Comparison of ENCODE assay signal across 25 cellular contexts in the genomic region with DNA sequence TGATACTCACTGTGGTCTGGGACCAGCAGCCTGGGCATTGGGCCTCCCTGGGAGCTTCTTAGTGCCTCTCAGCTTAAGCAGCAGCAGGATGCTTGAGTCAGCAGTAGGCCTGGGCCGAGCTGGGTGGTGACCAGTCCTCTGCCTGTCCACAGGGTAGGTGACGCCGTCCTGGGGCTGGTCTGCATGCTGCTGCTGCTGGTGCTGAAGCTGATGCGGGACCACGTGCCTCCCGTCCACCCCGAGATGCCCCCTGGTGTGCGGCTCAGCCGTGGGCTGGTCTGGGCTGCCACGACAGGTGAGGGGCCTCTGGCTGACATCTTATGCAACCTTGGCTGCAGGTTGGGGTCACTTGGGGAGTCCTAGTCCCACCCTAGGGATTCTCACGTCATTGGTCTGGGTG. TPM values are rescaled to one million over a fixed set of nuclear protein-coding genes. Genes with fewer than 3 reads are reported as not detected.
A peak's percentile ranks its signal among the peaks of the same experiment; 100 is the strongest.
DNase-seq lines count a peak whose midpoint lies in the region; ATAC-seq, FAIRE-seq and TF ChIP-seq lines count a peak whose summit lies in the region.
"Had no signal": no experiment of that assay in that cellular context is flagged by ENCODE, and none has a peak within 500 bp of the region (broad histone marks: within the 10 kb centered on the region; RNA-seq: fewer than 3 reads in every experiment).

No MANE protein-coding gene starts in this region.

- no peak overlapping the region for H3K4me3 Mint-ChIP-seq in endodermal cell
- H3K4me3 Mint-ChIP-seq: CD4-positive, alpha-beta T cell; CD8-positive, alpha-beta memory T cell; GM23338; H9 had no signal

- peaks cover 10% of the 10 kb centered on the region for H3K4me1 Mint-ChIP-seq in endodermal cell
- H3K4me1 Mint-ChIP-seq: CD14-positive monocyte had no signal

- DNase-seq in Right ventricle myocardium superior, result peak; percentile 42
- DNase-seq in right atrium auricular region (ENCODE audit: low spot score), result no peak
- DNase-seq in endodermal cell, result peak; percentile 48
- peak; percentile 71 for DNase-seq in kidney
- DNase-seq in upper lobe of right lung, result no peak
- no peak for DNase-seq in NCI-H2196 treated with DMSO at 0.1 percent for 48 hours (lab: John Stamatoyannopoulos, UW; ENCODE audit: unreplicated experiment)
- DNase-seq: 8988T; ACHN; AML-193; BE2C; CD4-positive, alpha-beta T cell; CD8-positive, alpha-beta memory T cell; DMS 273 treated with DMSO at 0.1 percent for 48 hours; DMS79; EL; GDM1; H9 had no signal

- no peak for FAIRE-seq in kidney (lab: Jason Lieb, UNC)
- FAIRE-seq: A549, D721Med, GM12878, GM18507 had no signal

- peaks cover 57% of the 10 kb centered on the region for H3K36me3 Mint-ChIP-seq in endodermal cell (ENCODE audit: low read depth)

- peaks cover 21% of the 10 kb centered on the region for H3K9me3 Mint-ChIP-seq in endodermal cell

- H3K27ac Mint-ChIP-seq in endodermal cell, result no peak overlapping the region
- H3K27ac Mint-ChIP-seq: CD14-positive monocyte; CD4-positive, alpha-beta T cell; GM23338; H9 had no signal

- H3K9ac ChIP-seq in endodermal cell (ENCODE audit: extremely low read depth, low read length, poor library complexity, severe bottlenecking), result no peak overlapping the region
- no peak overlapping the region for H3K9ac ChIP-seq in kidney (ENCODE audit: low read length in 2 of 2)
- H3K9ac ChIP-seq: BLaER1 treated with 17β-estradiol and CSF1 and Interleukin-3, amounts not matched to agents 10 nM and 100 nM had no signal

- 95 to 97% methylated on average over 10 to 11 of the region's 11 CpGs for WGBS in endodermal cell (ENCODE audit: insufficient coverage in 1 of 2, insufficient read length in 1 of 2), 2 experiments

- H3K9me3 ChIP-seq in right atrium auricular region (peaks cover 5 to 14% of the 10 kb centered on the region in 2 donors), endodermal cell (ENCODE audit: control insufficient read depth, low read length) (peaks cover 21% of the 10 kb centered on the region), kidney (ENCODE audit: control insufficient read depth in 1 of 2, low read length in 2 of 2) (peaks cover 2 to 6% of the 10 kb centered on the region in 2 donors), upper lobe of right lung (peaks cover 1% of the 10 kb centered on the region)
- H3K9me3 ChIP-seq: BE2C had no signal

- ATAC-seq in Right ventricle myocardium superior (ENCODE audit: poor library complexity) (no peak), upper lobe of right lung (no peak)
- ATAC-seq: A549, GM12878, GM23338, HCT116 had no signal

- H3K27me3 ChIP-seq in right atrium auricular region (no peaks in the 10 kb centered on the region), endodermal cell (ENCODE audit: control insufficient read depth, insufficient read depth, low read length, poor library complexity, severe bottlenecking) (no peaks in the 10 kb centered on the region), upper lobe of right lung (no peaks in the 10 kb centered on the region)
- H3K27me3 ChIP-seq: BE2C had no signal

- TF ChIP-seq CTCF in right atrium auricular region (IDR thresholded peaks at IDR 0.05) (no peak), endodermal cell (conservative IDR thresholded peaks at IDR 0.05) (no peak), kidney (IDR thresholded peaks at IDR 0.05; ENCODE audit: borderline replicate concordance, extremely low read depth, insufficient read depth) (no peak), upper lobe of right lung (IDR thresholded peaks at IDR 0.05) (no peak)

- intact Hi-C loops in Right ventricle myocardium superior (cut with DNase I) (no loop called here), kidney (cut with DNase I) (no loop called here), upper lobe of right lung (cut with DNase I) (no loop called here)

- H3K4me1 ChIP-seq in right atrium auricular region, result no peaks in the 10 kb centered on the region
- H3K4me1 ChIP-seq in endodermal cell (ENCODE audit: control insufficient read depth, insufficient read depth, low read length), result no peaks in the 10 kb centered on the region
- H3K4me1 ChIP-seq in kidney (ENCODE audit: control insufficient read depth in 1 of 2, insufficient read depth in 1 of 2, low read depth in 1 of 2, low read length in 2 of 2), result peaks cover 0 to 5% of the 10 kb centered on the region in 2 donors
- H3K4me1 ChIP-seq in upper lobe of right lung, result no peaks in the 10 kb centered on the region
- H3K4me1 ChIP-seq: A549, BE2C had no signal

- H3K27ac ChIP-seq in right atrium auricular region, result no peak overlapping the region
- no peak overlapping the region for H3K27ac ChIP-seq in endodermal cell (ENCODE audit: low read depth, low read length)
- H3K27ac ChIP-seq in kidney (ENCODE audit: low read depth in 2 of 2, low read length in 2 of 2), result no peak overlapping the region
- no peak overlapping the region for H3K27ac ChIP-seq in upper lobe of right lung
- H3K27ac ChIP-seq: A549; BLaER1 treated with 17β-estradiol and CSF1 and Interleukin-3, amounts not matched to agents 10 nM and 100 nM had no signal

- H3K4me3 ChIP-seq in right atrium auricular region, result no peak overlapping the region
- H3K4me3 ChIP-seq in endodermal cell (ENCODE audit: low read length), result no peak overlapping the region
- no peak overlapping the region for H3K4me3 ChIP-seq in kidney (ENCODE audit: low read length in 2 of 2)
- no peak overlapping the region for H3K4me3 ChIP-seq in upper lobe of right lung
- H3K4me3 ChIP-seq: A549; BLaER1 treated with 17β-estradiol and CSF1 and Interleukin-3, amounts not matched to agents 10 nM and 100 nM; GM12878; GM23338 had no signal

- no peaks in the 10 kb centered on the region for H3K27me3 Mint-ChIP-seq in endodermal cell (ENCODE audit: insufficient read depth)
- H3K27me3 Mint-ChIP-seq: CD4-positive, alpha-beta T cell had no signal

- H3K36me3 ChIP-seq in right atrium auricular region (peaks cover 25% of the 10 kb centered on the region), endodermal cell (ENCODE audit: control insufficient read depth, insufficient read depth, low read length) (peaks cover 64% of the 10 kb centered on the region), kidney (ENCODE audit: control insufficient read depth in 1 of 2, insufficient read depth in 2 of 2, low read length in 2 of 2) (peaks cover 2 to 6% of the 10 kb centered on the region in 2 donors), upper lobe of right lung (peaks cover 7% of the 10 kb centered on the region)
- H3K36me3 ChIP-seq: BE2C had no signal

RNA-seq across cellular contexts. Expression of gene SLC26A11, which starts 7.4 kb away (rescaled TPM):
- total RNA-seq in Right ventricle myocardium superior (5.1 TPM), right atrium auricular region (1 to 10 TPM; 2.2 to 9.0 TPM), endodermal cell (10 to 100 TPM; 43.7 to 48.2 TPM), kidney (24.5 TPM), upper lobe of right lung (51.6 TPM)
- polyA plus RNA-seq in endodermal cell (2013, experiment 1 of 2), result 25.4 TPM
- 25.1 TPM for polyA plus RNA-seq in endodermal cell (2013, experiment 2 of 2)
- 11.3 TPM for polyA plus RNA-seq in kidney (ENCODE audit: insufficient read depth, low read depth, low replicate concordance)

RNA-seq across cellular contexts. Expression of gene SGSH, which starts 7.5 kb away (rescaled TPM):
- total RNA-seq in Right ventricle myocardium superior (13.4 TPM), right atrium auricular region (10 to 100 TPM; 10.6 to 13.7 TPM), endodermal cell (10 to 100 TPM; 40.4 to 42.5 TPM), kidney (63.2 TPM), upper lobe of right lung (59.8 TPM)
- 27.5 TPM for polyA plus RNA-seq in endodermal cell (2013, experiment 1 of 2)
- 21.8 TPM for polyA plus RNA-seq in endodermal cell (2013, experiment 2 of 2)
- 25.9 TPM for polyA plus RNA-seq in kidney (ENCODE audit: insufficient read depth, low read depth, low replicate concordance)

RNA-seq across cellular contexts. Expression of gene RNF213, which starts 33.0 kb away (rescaled TPM):
- total RNA-seq in Right ventricle myocardium superior (29.9 TPM), right atrium auricular region (10 to 100 TPM; 27.3 to 36.8 TPM), endodermal cell (100 to 1,000 TPM in 1 of 2 donors, 10 to 100 TPM in 1; 98.8 to 136 TPM), kidney (276 TPM), upper lobe of right lung (236 TPM)
- 30.0 TPM for polyA plus RNA-seq in endodermal cell (2013, experiment 1 of 2)
- 28.2 TPM for polyA plus RNA-seq in endodermal cell (2013, experiment 2 of 2)
- polyA plus RNA-seq in kidney (ENCODE audit: insufficient read depth, low read depth, low replicate concordance), result 43.4 TPM

RNA-seq across cellular contexts. Expression of gene CARD14, which starts 57.8 kb away (rescaled TPM):
- not detected for total RNA-seq in Right ventricle myocardium superior
- total RNA-seq in right atrium auricular region, result not detected
- total RNA-seq in endodermal cell, result under 1 TPM in 1 of 2 donors, not detected in 1; 0.31 TPM
- 0.50 TPM for polyA plus RNA-seq in endodermal cell (2013, experiment 1 of 2)
- 0.37 TPM for polyA plus RNA-seq in endodermal cell (2013, experiment 2 of 2)
- total RNA-seq in kidney, result 1.7 TPM
- polyA plus RNA-seq in kidney (ENCODE audit: insufficient read depth, low read depth, low replicate concordance), result 0.17 TPM
- 1.1 TPM for total RNA-seq in upper lobe of right lung
- total RNA-seq: CD4-positive, alpha-beta T cell; CD8-positive, alpha-beta memory T cell; GM12878 had no signal
- polyA plus RNA-seq: CD8-positive, alpha-beta memory T cell had no signal

Comparison
In these comparisons a context has a peak if more than half of its experiments do, and no peak if none do; other contexts are left out.
1. DNase-seq: peak in Right ventricle myocardium superior (single experiment), endodermal cell (single experiment) and kidney (single experiment); none in right atrium auricular region (single experiment), upper lobe of right lung (single experiment) and NCI-H2196 treated with DMSO at 0.1 percent for 48 hours (single experiment).